Comparison of ENCODE assay signal across 9 cellular contexts in the genomic region with DNA sequence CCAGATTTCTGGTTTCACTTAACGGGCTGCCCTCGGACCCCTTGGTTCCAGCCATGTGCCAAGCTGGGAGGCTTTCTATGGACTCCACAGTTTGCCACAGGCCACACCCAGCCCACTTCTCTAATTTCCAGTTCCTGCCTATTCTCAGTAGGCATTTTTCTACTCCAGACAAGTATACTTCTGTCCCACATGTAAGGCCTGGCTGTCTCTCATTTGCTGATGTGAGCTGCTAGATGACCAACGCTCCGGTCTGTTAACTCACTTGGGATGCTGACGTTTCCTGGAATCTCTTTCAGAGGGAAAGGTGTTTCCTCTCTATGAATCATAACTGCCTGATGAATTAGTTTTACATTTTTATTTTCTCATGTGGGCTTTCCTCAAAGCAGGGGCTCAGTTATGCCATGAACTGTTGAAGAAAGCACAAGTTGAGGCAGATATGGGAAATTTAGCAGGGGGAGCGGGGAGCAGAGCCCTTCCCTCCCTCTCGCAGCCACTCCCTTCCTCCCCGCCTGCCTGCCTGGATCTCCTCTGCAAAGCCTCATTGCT. TPM values are rescaled to one million over a fixed set of nuclear protein-coding genes. Genes with fewer than 3 reads are reported as not detected.
A peak's percentile ranks its signal among the peaks of the same experiment; 100 is the strongest.
DNase-seq lines count a peak whose midpoint lies in the region; ATAC-seq and TF ChIP-seq lines count a peak whose summit lies in the region.
"Had no signal": no experiment of that assay in that cellular context is flagged by ENCODE, and none has a peak within 500 bp of the region (broad histone marks: within the 10 kb centered on the region; RNA-seq: fewer than 3 reads in every experiment).

No MANE protein-coding gene starts in this region.

- H3K79me2 ChIP-seq in SK-N-SH (ENCODE audit: insufficient read depth): peaks cover 58% of the 10 kb centered on the region

- no peaks in the 10 kb centered on the region for H3K9me3 Mint-ChIP-seq in activated naive CD8-positive, alpha-beta T cell treated with anti-CD3 and anti-CD28 coated beads, Interleukin-2, amount 50 U/mL, for 24 hours

- H3F3A ChIP-seq in SK-N-SH (replicated peaks; ENCODE audit: insufficient read depth): peaks cover 50% of the 10 kb centered on the region

- no peaks in the 10 kb centered on the region for H3K27me3 Mint-ChIP-seq in activated naive CD8-positive, alpha-beta T cell treated with anti-CD3 and anti-CD28 coated beads, Interleukin-2, amount 50 U/mL, for 24 hours

- H4K20me1 ChIP-seq in SK-N-SH (ENCODE audit: insufficient read depth): 0 out of 2 replicates have a peak, but pooled peaks cover 4% of the 10 kb centered on the region

- H3K27ac ChIP-seq in SK-N-SH (ENCODE audit: low read depth in 2 of 2, low read length in 1 of 2): peak overlapping the region; percentile 60 to 99

- DNase-seq in AG10803 (ENCODE audit: low read depth) (peak; percentile 85), SK-N-SH (no peak), fibroblast of the aortic adventitia (ENCODE audit: low read depth) (peak; percentile 92), pons (ENCODE audit: low spot score) (peak; percentile 46)
- DNase-seq in activated naive CD8-positive, alpha-beta T cell treated with anti-CD3 and anti-CD28 coated beads, Interleukin-2, amount 50 U/mL, for 24 hours: no peak
- DNase-seq: NCI-H2081 treated with DMSO at 0.1 percent for 48 hours had no signal

- H3K27me3 ChIP-seq in SK-N-SH (ENCODE audit: insufficient read depth): no peaks in the 10 kb centered on the region

- ATAC-seq in activated naive CD8-positive, alpha-beta T cell treated with anti-CD3 and anti-CD28 coated beads, Interleukin-2, amount 50 U/mL, for 24 hours: no peak
- ATAC-seq in HG02840 (IDR thresholded peaks at IDR 0.05; ENCODE audit: low FRiP score, unreplicated experiment): no peak
- ATAC-seq in GM18868 (IDR thresholded peaks at IDR 0.05; ENCODE audit: unreplicated experiment): no peak
- ATAC-seq in GM18517 (IDR thresholded peaks at IDR 0.05; ENCODE audit: unreplicated experiment): no peak

- no peak overlapping the region for H3K4me3 ChIP-seq in AG10803 (ENCODE audit: low read length)
- H3K4me3 ChIP-seq in SK-N-SH (ENCODE audit: low read depth in 2 of 2, low read length in 1 of 2): no peak overlapping the region
- H3K4me3 ChIP-seq in fibroblast of the aortic adventitia (ENCODE audit: low read depth, low read length): no peak overlapping the region

- H3K9me2 ChIP-seq in SK-N-SH: no peaks in the 10 kb centered on the region

- H3K9ac ChIP-seq in SK-N-SH: peak overlapping the region; percentile 64

- no peak overlapping the region for H3K4me3 Mint-ChIP-seq in activated naive CD8-positive, alpha-beta T cell treated with anti-CD3 and anti-CD28 coated beads, Interleukin-2, amount 50 U/mL, for 24 hours

- peaks cover 42 to 68% of the 10 kb centered on the region in 2 experiments; a peak in 3 of 4 replicates for H3K4me1 ChIP-seq in SK-N-SH (ENCODE audit: control insufficient read depth in 1 of 2, insufficient read depth in 2 of 2, low read depth in 1 of 2, low read length in 1 of 2)

- H3K9me3 ChIP-seq in SK-N-SH: no peaks in the 10 kb centered on the region

- 41% methylated on average over 7 of the region's 8 CpGs for WGBS in SK-N-SH (ENCODE audit: low lambda C conversion rate)

- CTCF ChIA-PET in SK-N-SH (lab: Yijun Ruan, JAX): interaction anchor here (1.1 kb wide), 1 partner anchor 154 kb away, joined by 4 read pairs; no protein-coding TSS in a partner anchor

- POLR2A ChIA-PET in SK-N-SH (lab: Yijun Ruan, JAX): no interaction called here

- TF ChIP-seq CTCF in AG10803 (conservative IDR thresholded peaks at IDR 0.05; ENCODE audit: low read length): no peak
- TF ChIP-seq CTCF in SK-N-SH (IDR thresholded peaks at IDR 0.05): no peak
- no peak for TF ChIP-seq CTCF in fibroblast of the aortic adventitia (IDR thresholded peaks at IDR 0.05; ENCODE audit: insufficient read depth, low read length)

- TF ChIP-seq EP300 in SK-N-SH (IDR thresholded peaks at IDR 0.05; ENCODE audit: borderline replicate concordance in 1 of 2, low read depth in 1 of 2, low read length in 1 of 2): peak in 1 of 2 experiments; percentile 55; a peak in 1 of 4 replicates

- peaks cover 15% of the 10 kb centered on the region for H3K4me1 Mint-ChIP-seq in activated naive CD8-positive, alpha-beta T cell treated with anti-CD3 and anti-CD28 coated beads, Interleukin-2, amount 50 U/mL, for 24 hours

- H2AFZ ChIP-seq in SK-N-SH (ENCODE audit: low read depth): no peak overlapping the region

- TF ChIP-seq RAD21 in SK-N-SH (IDR thresholded peaks at IDR 0.05; ENCODE audit: low read length): no peak

- H3K27ac Mint-ChIP-seq in activated naive CD8-positive, alpha-beta T cell treated with anti-CD3 and anti-CD28 coated beads, Interleukin-2, amount 50 U/mL, for 24 hours: no peak overlapping the region

- H3K4me2 ChIP-seq in SK-N-SH: peak overlapping the region; percentile 92

- H3K36me3 Mint-ChIP-seq in activated naive CD8-positive, alpha-beta T cell treated with anti-CD3 and anti-CD28 coated beads, Interleukin-2, amount 50 U/mL, for 24 hours (ENCODE audit: low read depth): no peaks in the 10 kb centered on the region

- H3K36me3 ChIP-seq in SK-N-SH (replicated peaks in 1 of 2; ENCODE audit: control insufficient read depth in 1 of 2, insufficient read depth in 2 of 2, low read length in 1 of 2): no peaks in the 10 kb centered on the region

TF ChIP-seq in SK-N-SH, 30 proteins besides CTCF, POLR2A, EP300 and RAD21:
- TF ChIP-seq POLR2AphosphoS5 (IDR thresholded peaks at IDR 0.05; ENCODE audit: low read depth, low read length) (0 out of 2 replicates have a peak, but pooled peaks have one; percentile 58), RCOR1 (IDR thresholded peaks at IDR 0.05; ENCODE audit: low read length) (no peak), TCF12 (IDR thresholded peaks at IDR 0.05) (peak; percentile 71), JUND (IDR thresholded peaks at IDR 0.05) (peak; percentile 70; the same call in 1 of the 2 replicates), GABPA (IDR thresholded peaks at IDR 0.05; ENCODE audit: low read depth) (no peak), RFX5 (IDR thresholded peaks at IDR 0.05; ENCODE audit: low read length) (no peak), YY1 (IDR thresholded peaks at IDR 0.05; ENCODE audit: low read depth) (no peak), FOSL2 (IDR thresholded peaks at IDR 0.05; ENCODE audit: borderline replicate concordance, low read depth) (peak; percentile 86), SIN3A (IDR thresholded peaks at IDR 0.05; ENCODE audit: borderline replicate concordance, low read depth, low read length) (no peak), NFIC (IDR thresholded peaks at IDR 0.05; ENCODE audit: borderline replicate concordance) (peak; percentile 51; the same call in 1 of the 2 replicates)
- TF ChIP-seq, protein P1, sequence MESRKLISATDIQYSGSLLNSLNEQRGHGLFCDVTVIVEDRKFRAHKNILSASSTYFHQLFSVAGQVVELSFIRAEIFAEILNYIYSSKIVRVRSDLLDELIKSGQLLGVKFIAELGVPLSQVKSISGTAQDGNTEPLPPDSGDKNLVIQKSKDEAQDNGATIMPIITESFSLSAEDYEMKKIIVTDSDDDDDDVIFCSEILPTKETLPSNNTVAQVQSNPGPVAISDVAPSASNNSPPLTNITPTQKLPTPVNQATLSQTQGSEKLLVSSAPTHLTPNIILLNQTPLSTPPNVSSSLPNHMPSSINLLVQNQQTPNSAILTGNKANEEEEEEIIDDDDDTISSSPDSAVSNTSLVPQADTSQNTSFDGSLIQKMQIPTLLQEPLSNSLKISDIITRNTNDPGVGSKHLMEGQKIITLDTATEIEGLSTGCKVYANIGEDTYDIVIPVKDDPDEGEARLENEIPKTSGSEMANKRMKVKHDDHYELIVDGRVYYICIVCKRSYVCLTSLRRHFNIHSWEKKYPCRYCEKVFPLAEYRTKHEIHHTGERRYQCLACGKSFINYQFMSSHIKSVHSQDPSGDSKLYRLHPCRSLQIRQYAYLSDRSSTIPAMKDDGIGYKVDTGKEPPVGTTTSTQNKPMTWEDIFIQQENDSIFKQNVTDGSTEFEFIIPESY (IDR thresholded peaks at IDR 0.05; ENCODE audit: borderline replicate concordance, low read depth): no peak
- TF ChIP-seq, protein P2, sequence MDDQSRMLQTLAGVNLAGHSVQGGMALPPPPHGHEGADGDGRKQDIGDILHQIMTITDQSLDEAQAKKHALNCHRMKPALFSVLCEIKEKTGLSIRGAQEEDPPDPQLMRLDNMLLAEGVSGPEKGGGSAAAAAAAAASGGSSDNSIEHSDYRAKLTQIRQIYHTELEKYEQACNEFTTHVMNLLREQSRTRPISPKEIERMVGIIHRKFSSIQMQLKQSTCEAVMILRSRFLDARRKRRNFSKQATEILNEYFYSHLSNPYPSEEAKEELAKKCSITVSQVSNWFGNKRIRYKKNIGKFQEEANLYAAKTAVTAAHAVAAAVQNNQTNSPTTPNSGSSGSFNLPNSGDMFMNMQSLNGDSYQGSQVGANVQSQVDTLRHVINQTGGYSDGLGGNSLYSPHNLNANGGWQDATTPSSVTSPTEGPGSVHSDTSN (IDR thresholded peaks at IDR 0.05): peak; percentile 66

RNA-seq across cellular contexts. Expression of a gene that starts 36.3 kb away (rescaled TPM):
- 101 and 111 TPM in 2 replicates for polyA plus RNA-seq in SK-N-SH (2012; rRNA removed)
- 69.4 and 95.6 TPM in 2 replicates for polyA plus RNA-seq in SK-N-SH (2012; cell fraction: cytosol; rRNA removed)
- 40.7 and 61.0 TPM in 2 replicates for polyA plus RNA-seq in SK-N-SH (2012; cell fraction: nucleus; rRNA removed)
- total RNA-seq in fibroblast of the aortic adventitia (ENCODE audit: low replicate concordance): 21.7 and 193 TPM in 2 replicates

Comparison
In these comparisons a context has a peak if more than half of its experiments do, and no peak if none do; other contexts are left out.
1. DNase-seq: peak in AG10803 (single experiment), fibroblast of the aortic adventitia (single experiment) and pons (single experiment); none in SK-N-SH (single experiment) and activated naive CD8-positive, alpha-beta T cell treated with anti-CD3 and anti-CD28 coated beads, Interleukin-2, amount 50 U/mL, for 24 hours (single experiment).